ENCODE assay signal across 1 cellular context in the genomic region with DNA sequence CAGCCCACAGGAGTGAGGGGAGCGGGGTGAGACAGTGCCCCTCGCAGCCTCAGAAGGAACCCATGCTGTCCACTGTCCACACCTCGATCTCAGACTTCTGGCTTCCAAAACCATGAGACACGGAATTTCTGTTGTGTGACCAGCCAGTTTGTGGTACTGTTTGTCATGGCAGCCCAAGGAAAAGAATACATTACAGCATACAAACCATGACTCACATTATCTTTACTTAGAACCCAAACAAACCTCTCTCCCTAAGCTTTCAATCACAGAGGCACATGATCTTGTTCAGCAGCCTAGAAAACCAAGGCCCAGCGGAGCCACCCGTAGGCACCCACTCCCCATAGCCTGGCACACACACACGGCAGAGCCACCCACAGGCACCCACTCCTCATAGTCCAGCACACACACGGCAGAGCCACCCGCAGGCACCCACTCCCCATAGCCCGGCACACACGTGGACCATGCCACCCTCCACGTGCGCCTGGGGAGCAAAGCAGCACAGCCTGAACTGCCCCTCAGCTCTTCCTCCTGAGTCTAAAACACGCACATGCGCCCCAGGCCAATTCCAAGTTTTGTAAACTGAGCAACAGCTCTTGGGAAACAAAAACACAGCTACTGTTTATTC.
TF ChIP-seq lines count a peak whose summit lies in the region.

No MANE protein-coding gene starts in this region.

TF ChIP-seq in SK-N-SH, 30 proteins besides CTCF, POLR2A, EP300 and RAD21:
- TF ChIP-seq MXI1 (IDR thresholded peaks at IDR 0.05; ENCODE audit: low read depth, low read length) (no peak), GATA2 (CRISPR knock-in tag; IDR thresholded peaks at IDR 0.05) (no peak)
- TF ChIP-seq, protein P1, sequence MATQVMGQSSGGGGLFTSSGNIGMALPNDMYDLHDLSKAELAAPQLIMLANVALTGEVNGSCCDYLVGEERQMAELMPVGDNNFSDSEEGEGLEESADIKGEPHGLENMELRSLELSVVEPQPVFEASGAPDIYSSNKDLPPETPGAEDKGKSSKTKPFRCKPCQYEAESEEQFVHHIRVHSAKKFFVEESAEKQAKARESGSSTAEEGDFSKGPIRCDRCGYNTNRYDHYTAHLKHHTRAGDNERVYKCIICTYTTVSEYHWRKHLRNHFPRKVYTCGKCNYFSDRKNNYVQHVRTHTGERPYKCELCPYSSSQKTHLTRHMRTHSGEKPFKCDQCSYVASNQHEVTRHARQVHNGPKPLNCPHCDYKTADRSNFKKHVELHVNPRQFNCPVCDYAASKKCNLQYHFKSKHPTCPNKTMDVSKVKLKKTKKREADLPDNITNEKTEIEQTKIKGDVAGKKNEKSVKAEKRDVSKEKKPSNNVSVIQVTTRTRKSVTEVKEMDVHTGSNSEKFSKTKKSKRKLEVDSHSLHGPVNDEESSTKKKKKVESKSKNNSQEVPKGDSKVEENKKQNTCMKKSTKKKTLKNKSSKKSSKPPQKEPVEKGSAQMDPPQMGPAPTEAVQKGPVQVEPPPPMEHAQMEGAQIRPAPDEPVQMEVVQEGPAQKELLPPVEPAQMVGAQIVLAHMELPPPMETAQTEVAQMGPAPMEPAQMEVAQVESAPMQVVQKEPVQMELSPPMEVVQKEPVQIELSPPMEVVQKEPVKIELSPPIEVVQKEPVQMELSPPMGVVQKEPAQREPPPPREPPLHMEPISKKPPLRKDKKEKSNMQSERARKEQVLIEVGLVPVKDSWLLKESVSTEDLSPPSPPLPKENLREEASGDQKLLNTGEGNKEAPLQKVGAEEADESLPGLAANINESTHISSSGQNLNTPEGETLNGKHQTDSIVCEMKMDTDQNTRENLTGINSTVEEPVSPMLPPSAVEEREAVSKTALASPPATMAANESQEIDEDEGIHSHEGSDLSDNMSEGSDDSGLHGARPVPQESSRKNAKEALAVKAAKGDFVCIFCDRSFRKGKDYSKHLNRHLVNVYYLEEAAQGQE (IDR thresholded peaks at IDR 0.05; ENCODE audit: low read depth, low read length): no peak
TF ChIP-seq in SK-N-SH: peak in this region for 0.
